Comparison of ENCODE assay signal across 12 cellular contexts in the genomic region with DNA sequence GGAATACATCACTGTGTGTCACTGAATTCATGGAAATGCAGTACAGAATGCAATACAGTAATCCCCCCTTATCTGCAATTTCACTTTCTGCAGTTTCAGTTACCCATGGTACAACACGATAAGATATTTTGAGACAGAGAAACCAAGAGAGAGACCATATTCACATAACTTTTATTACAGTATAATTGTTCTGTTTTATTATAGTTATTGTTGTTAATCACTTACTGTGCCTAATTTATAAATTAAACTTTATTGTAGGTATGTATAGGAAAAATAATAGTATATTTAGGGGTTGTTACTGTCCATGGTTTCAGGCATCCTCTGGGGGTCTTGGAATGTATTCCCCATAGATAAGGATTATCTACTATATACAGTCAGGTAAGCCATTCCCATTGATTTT.
DNase-seq lines count a peak whose midpoint lies in the region; ATAC-seq and TF ChIP-seq lines count a peak whose summit lies in the region.
"Had no signal": no experiment of that assay in that cellular context is flagged by ENCODE, and none has a peak within 500 bp of the region (broad histone marks: within the 10 kb centered on the region; RNA-seq: fewer than 3 reads in every experiment).

No MANE protein-coding gene starts in this region.

- H3K4me1 ChIP-seq in heart left ventricle: peaks cover 7 to 90% (median 76%) of the 10 kb centered on the region in 12 donors
- peaks cover 0 to 6% of the 10 kb centered on the region in 2 donors for H3K4me1 ChIP-seq in breast epithelium
- peaks cover 14 to 40% of the 10 kb centered on the region in 2 donors for H3K4me1 ChIP-seq in muscle layer of duodenum (ENCODE audit: control insufficient read depth in 1 of 2, insufficient read depth in 2 of 2, low read length in 2 of 2)
- H3K4me1 ChIP-seq in uterus: peaks cover 6 to 12% of the 10 kb centered on the region in 2 donors

- 30 to 42% (median 35%) methylated on average over 1 of the region's 1 CpG for WGBS in heart left ventricle, 4 donors

- H3K27ac ChIP-seq in heart left ventricle: peak overlapping the region in 11 of 12 donors; percentile 49 to 83 (median 64)
- peak overlapping the region; percentile 27 to 34 for H3K27ac ChIP-seq in breast epithelium
- H3K27ac ChIP-seq in muscle layer of duodenum (ENCODE audit: low read length): peak overlapping the region; percentile 74
- peak overlapping the region; percentile 69 to 94 for H3K27ac ChIP-seq in uterus
- H3K27ac ChIP-seq: WERI-Rb-1 had no signal

- TF ChIP-seq CTCF in heart left ventricle (IDR thresholded peaks at IDR 0.05) (no peak), breast epithelium (IDR thresholded peaks at IDR 0.05) (no peak), uterus (IDR thresholded peaks at IDR 0.05) (no peak)

- TF ChIP-seq POLR2A in heart left ventricle (IDR thresholded peaks at IDR 0.05) (no peak), breast epithelium (IDR thresholded peaks at IDR 0.05) (no peak), uterus (IDR thresholded peaks at IDR 0.05) (no peak)

- intact Hi-C loops in heart left ventricle (cut with DNase I): no loop called here
- intact Hi-C loops in Right ventricle myocardium superior (cut with DNase I): no loop called here
- intact Hi-C loops in breast epithelium (cut with DNase I; ENCODE audit: low total_unique reads): no loop called here
- intact Hi-C loops in uterus (cut with DNase I; ENCODE audit: low total_unique reads): no loop called here

- no peaks in the 10 kb centered on the region for H3K27me3 ChIP-seq in heart left ventricle
- H3K27me3 ChIP-seq in breast epithelium: no peaks in the 10 kb centered on the region
- H3K27me3 ChIP-seq in muscle layer of duodenum (ENCODE audit: low read depth, low read length): no peaks in the 10 kb centered on the region
- H3K27me3 ChIP-seq in uterus: no peaks in the 10 kb centered on the region

- ATAC-seq in heart left ventricle: no peak
- ATAC-seq in Right ventricle myocardium superior (ENCODE audit: poor library complexity): no peak

- DNase-seq in heart left ventricle (no peak), Right ventricle myocardium superior (no peak), breast epithelium (ENCODE audit: low spot score in 2 of 2) (no peak), uterus (no peak), DMS114 treated with DMSO at 0.1 percent for 48 hours (lab: John Stamatoyannopoulos, UW; ENCODE audit: unreplicated experiment) (no peak), NCI-H2196 treated with DMSO at 0.1 percent for 48 hours (lab: John Stamatoyannopoulos, UW; ENCODE audit: unreplicated experiment) (no peak), cortex of kidney (lab: John Stamatoyannopoulos, UW) (no peak)
- DNase-seq: activated naive CD4-positive, alpha-beta T cell; NCI-H1930; posterior cingulate gyrus; WERI-Rb-1 had no signal

- H3K4me3 ChIP-seq in heart left ventricle (no peak overlapping the region), breast epithelium (no peak overlapping the region), muscle layer of duodenum (ENCODE audit: low read depth in 1 of 2, low read length in 2 of 2) (no peak overlapping the region), uterus (no peak overlapping the region)

- H3K36me3 ChIP-seq in heart left ventricle: peaks cover 0 to 2% (median 0%) of the 10 kb centered on the region in 9 donors
- H3K36me3 ChIP-seq in breast epithelium: no peaks in the 10 kb centered on the region
- H3K36me3 ChIP-seq in muscle layer of duodenum (ENCODE audit: control insufficient read depth in 1 of 2, insufficient read depth in 2 of 2, low read length in 2 of 2): peaks cover 0 to 3% of the 10 kb centered on the region in 2 donors
- no peaks in the 10 kb centered on the region for H3K36me3 ChIP-seq in uterus
- H3K36me3 ChIP-seq: WERI-Rb-1 had no signal

- peaks cover 0 to 11% (median 2%) of the 10 kb centered on the region in 12 donors for H3K9me3 ChIP-seq in heart left ventricle
- H3K9me3 ChIP-seq in breast epithelium: no peaks in the 10 kb centered on the region
- peaks cover 0 to 4% of the 10 kb centered on the region in 2 donors for H3K9me3 ChIP-seq in muscle layer of duodenum (ENCODE audit: control insufficient read depth in 1 of 2, low read length in 2 of 2)
- no peaks in the 10 kb centered on the region for H3K9me3 ChIP-seq in uterus

Comparison
In these comparisons a context has a peak if more than half of its experiments do, and no peak if none do; other contexts are left out.
1. H3K27ac ChIP-seq: peak in every context shown above with its lines; median percentile 82 in uterus; 74 in muscle layer of duodenum; 64 in heart left ventricle; 30 in breast epithelium.